ENCODE assay signal across 8 cellular contexts in genomic region chr11:128548655-128549255, GRCh38. TPM values are rescaled to one million over a fixed set of nuclear protein-coding genes. Genes with fewer than 3 reads are reported as not detected.
DNase-seq lines count a peak whose midpoint lies in the region; ATAC-seq and TF ChIP-seq lines count a peak whose summit lies in the region.

No MANE protein-coding gene starts in this region.

- no CpG with 5 or more reads among the region's 32 CpGs for WGBS in iPS DF 6.9 (ENCODE audit: insufficient coverage, insufficient read length)

- H3K27me3 ChIP-seq in BJ (ENCODE audit: control insufficient read depth, insufficient read depth, low read length) = no peaks in the 10 kb centered on the region; the same call in none of the 2 replicates
- H3K27me3 ChIP-seq in ascending aorta = no peaks in the 10 kb centered on the region
- H3K27me3 ChIP-seq in iPS DF 6.9 (ENCODE audit: control insufficient read depth, insufficient read depth, low read length) = peaks cover 39% of the 10 kb centered on the region
- H3K27me3 ChIP-seq in gastrocnemius medialis = no peaks in the 10 kb centered on the region

- POLR2A ChIA-PET in BJ (lab: Charles Lee) = interaction anchor here (0.5 kb wide), 2 partner anchors 8 to 270 kb away, joined by 5 to 9 read pairs; no protein-coding TSS in a partner anchor

- in situ Hi-C loops in gastrocnemius medialis (cut with MboI; ENCODE audit: low sequenced_read_pairs in 4 of 4) = no loop called here

- peak; percentile 55 to 62 for ATAC-seq in gastrocnemius medialis
- ATAC-seq in HG03095 (IDR thresholded peaks at IDR 0.05; ENCODE audit: unreplicated experiment) = no peak
- no peak for ATAC-seq in GM18861 (IDR thresholded peaks at IDR 0.05; ENCODE audit: unreplicated experiment)

- intact Hi-C loops in ascending aorta (cut with DNase I) = no loop called here
- intact Hi-C loops in gastrocnemius medialis (cut with DNase I; ENCODE audit: low total_unique reads) = loop anchor here (2.0 kb wide), 2 partner anchors 24 to 258 kb away; no protein-coding TSS in a partner anchor

- H3K36me3 ChIP-seq in BJ (ENCODE audit: control insufficient read depth, insufficient read depth, low read length) (no peaks in the 10 kb centered on the region), ascending aorta (no peaks in the 10 kb centered on the region), iPS DF 6.9 (ENCODE audit: control insufficient read depth, insufficient read depth, low read length) (no peaks in the 10 kb centered on the region), gastrocnemius medialis (no peaks in the 10 kb centered on the region)

- H3K4me3 ChIP-seq in BJ (ENCODE audit: low read depth, low read length) (peak overlapping the region; percentile 33), ascending aorta (peak overlapping the region; percentile 58 to 79), iPS DF 6.9 (ENCODE audit: low read length) (peak overlapping the region; percentile 24; the same call in 1 of the 2 replicates), gastrocnemius medialis (peak overlapping the region; percentile 53 to 61 (median 60))

- peak overlapping the region; percentile 31 to 46 for H3K27ac ChIP-seq in ascending aorta
- H3K27ac ChIP-seq in iPS DF 6.9 (ENCODE audit: low read length) = no peak overlapping the region
- peak overlapping the region; percentile 71 to 79 (median 76) for H3K27ac ChIP-seq in gastrocnemius medialis

- DNase-seq in BJ (ENCODE audit: low read depth) (no peak), Kasumi-1 (lab: John Stamatoyannopoulos, UW) (peak; percentile 60 to 66), ascending aorta (ENCODE audit: low spot score in 2 of 2) (peak in 1 of 2 donors; percentile 70), iPS DF 6.9 (ENCODE audit: low read depth, low spot score) (no peak), gastrocnemius medialis (peak; percentile 15 to 45), inferior parietal cortex (ENCODE audit: extremely low spot score) (no peak)

- TF ChIP-seq CTCF in BJ (IDR thresholded peaks at IDR 0.05; ENCODE audit: insufficient read depth, low read depth, low read length) = peak; percentile 7; the same call in 1 of the 2 replicates
- TF ChIP-seq CTCF in ascending aorta (IDR thresholded peaks at IDR 0.05) = no peak
- TF ChIP-seq CTCF in gastrocnemius medialis (IDR thresholded peaks at IDR 0.05 in 4 of 5, conservative IDR thresholded peaks at IDR 0.05 in 1 of 5) = peak in 1 of 5 experiments; percentile 15

- CTCF ChIA-PET in BJ (lab: Yijun Ruan, JAX) = no interaction called here

- H3K4me1 ChIP-seq in ascending aorta (peaks cover 2 to 10% of the 10 kb centered on the region in 2 donors), iPS DF 6.9 (ENCODE audit: control insufficient read depth, insufficient read depth, low read length) (peaks cover 2% of the 10 kb centered on the region; the same call in 1 of the 2 replicates), gastrocnemius medialis (peaks cover 10 to 19% of the 10 kb centered on the region in 2 donors)

- TF ChIP-seq POLR2A in gastrocnemius medialis (IDR thresholded peaks at IDR 0.05) = no peak

- no peaks in the 10 kb centered on the region for H3K9me3 ChIP-seq in ascending aorta
- no peaks in the 10 kb centered on the region for H3K9me3 ChIP-seq in iPS DF 6.9 (ENCODE audit: control insufficient read depth, insufficient read depth, low read length)
- H3K9me3 ChIP-seq in gastrocnemius medialis = no peaks in the 10 kb centered on the region

RNA-seq across cellular contexts. Expression of gene ETS1, which starts 38.6 kb away (rescaled TPM):
- polyA plus RNA-seq in BJ (2011; rRNA removed) = 38.5 and 44.7 TPM in 2 replicates
- 43.0 and 47.1 TPM in 2 replicates for polyA minus RNA-seq in BJ (2011; rRNA and poly(A)+ RNA removed)
- total RNA-seq in ascending aorta (88.0 TPM), gastrocnemius medialis (10 to 100 TPM; 16.8 to 24.9 (median 21.8) TPM)

Comparison
In these comparisons a context has a peak if more than half of its experiments do, and no peak if none do; other contexts are left out.
1. DNase-seq: peak in Kasumi-1 (2 of 2) and gastrocnemius medialis (2 of 2); none in BJ (single experiment), iPS DF 6.9 (single experiment) and inferior parietal cortex (single experiment).
2. ATAC-seq: peak in gastrocnemius medialis (2 of 2); none in HG03095 (single experiment) and GM18861 (single experiment).
3. Peak in every context shown above with its lines, with median percentiles within 50 percentile points of each other: H3K4me3 ChIP-seq.